ENCODE assay signal across 17 cellular contexts in genomic region chr15:64143276-64143675, GRCh38. TPM values are rescaled to one million over a fixed set of nuclear protein-coding genes. Genes with fewer than 3 reads are reported as not detected.
A peak's percentile ranks its signal among the peaks of the same experiment; 100 is the strongest.
DNase-seq lines count a peak whose midpoint lies in the region; ATAC-seq, FAIRE-seq and TF ChIP-seq lines count a peak whose summit lies in the region.
"Had no signal": no experiment of that assay in that cellular context is flagged by ENCODE, and none has a peak within 500 bp of the region (broad histone marks: within the 10 kb centered on the region; RNA-seq: fewer than 3 reads in every experiment).

No MANE protein-coding gene starts in this region.

- TF ChIP-seq CTCF in HEK293 (tag by site-specific recombination; IDR thresholded peaks at IDR 0.05): no peak
- TF ChIP-seq CTCF in GM10266 (IDR thresholded peaks at IDR 0.05; ENCODE audit: control insufficient read depth, insufficient read depth, low read depth, missing control alignments): no peak
- no peak for TF ChIP-seq CTCF in progenitor cell of endocrine pancreas (IDR thresholded peaks at IDR 0.05; ENCODE audit: unreplicated experiment)

- no peaks in the 10 kb centered on the region; the same call in 1 of the 2 replicates for H3K4me1 ChIP-seq in HEK293 (ENCODE audit: control insufficient read depth, insufficient read depth, low read length)
- H3K4me1 ChIP-seq: HAP-1 had no signal

- H3K4me1 Mint-ChIP-seq in stimulated activated naive B cell treated with anti-CD40 and anti-IgM and Interleukin-4, amounts not matched to agents 10 μg/mL and 1 μg/mL and 100 μg/mL, for 72 hours: peaks cover 22 to 41% of the 10 kb centered on the region in 2 donors
- H3K4me1 Mint-ChIP-seq in progenitor cell of endocrine pancreas (ENCODE audit: low read depth): peaks cover 16% of the 10 kb centered on the region
- H3K4me1 Mint-ChIP-seq: CD8-positive, alpha-beta memory T cell had no signal

- no peak overlapping the region for H3K4me3 Mint-ChIP-seq in stimulated activated naive B cell treated with anti-CD40 and anti-IgM and Interleukin-4, amounts not matched to agents 10 μg/mL and 1 μg/mL and 100 μg/mL, for 72 hours
- no peak overlapping the region for H3K4me3 Mint-ChIP-seq in progenitor cell of endocrine pancreas (ENCODE audit: low read depth)
- H3K4me3 Mint-ChIP-seq: CD8-positive, alpha-beta memory T cell had no signal

- no peak for DNase-seq in GM12892 (ENCODE audit: insufficient read length)
- no peak for DNase-seq in caudate nucleus (lab: John Stamatoyannopoulos, UW)
- DNase-seq in stimulated activated naive B cell treated with anti-CD40 and anti-IgM and Interleukin-4, amounts not matched to agents 10 μg/mL and 1 μg/mL and 100 μg/mL, for 72 hours: no peak
- no peak for DNase-seq in GM10266 (ENCODE audit: extremely low spot score)
- no peak for DNase-seq in progenitor cell of endocrine pancreas (ENCODE audit: low spot score, unreplicated experiment)
- no peak for DNase-seq in NCI-H2081 treated with DMSO at 0.1 percent for 48 hours (lab: John Stamatoyannopoulos, UW)
- DNase-seq: CD8-positive, alpha-beta memory T cell; DND-41; GDM1; KBM-7; NCI-H1092; NCI-H1694 treated with DMSO at 0.1 percent for 48 hours; NCI-H510A; NCI-H82; RPMI8226 had no signal

- no peaks in the 10 kb centered on the region for H3K27me3 Mint-ChIP-seq in stimulated activated naive B cell treated with anti-CD40 and anti-IgM and Interleukin-4, amounts not matched to agents 10 μg/mL and 1 μg/mL and 100 μg/mL, for 72 hours
- no peaks in the 10 kb centered on the region for H3K27me3 Mint-ChIP-seq in progenitor cell of endocrine pancreas

- TF ChIP-seq POLR2A in GM12892 (IDR thresholded peaks at IDR 0.05; ENCODE audit: low read depth, low read length): no peak

- no peak overlapping the region for H3K4me3 ChIP-seq in HEK293 (ENCODE audit: low read depth, low read length)
- H3K4me3 ChIP-seq: HAP-1 had no signal

- CTCF ChIA-PET in HEK293 (lab: Yijun Ruan, JAX): interaction anchor here (2.3 kb wide), 1 partner anchor 10 kb away, joined by 8 read pairs; no protein-coding TSS in a partner anchor

- peak; percentile 21 for FAIRE-seq in GM12892 (lab: Jason Lieb, UNC)

- peaks cover 34 to 41% of the 10 kb centered on the region in 2 donors for H3K36me3 Mint-ChIP-seq in stimulated activated naive B cell treated with anti-CD40 and anti-IgM and Interleukin-4, amounts not matched to agents 10 μg/mL and 1 μg/mL and 100 μg/mL, for 72 hours
- peaks cover 7% of the 10 kb centered on the region for H3K36me3 Mint-ChIP-seq in progenitor cell of endocrine pancreas (ENCODE audit: insufficient read depth)

- ATAC-seq in stimulated activated naive B cell treated with anti-CD40 and anti-IgM and Interleukin-4, amounts not matched to agents 10 μg/mL and 1 μg/mL and 100 μg/mL, for 72 hours (replicated peaks): no peak

- no peaks in the 10 kb centered on the region for H3K9me3 ChIP-seq in HEK293 (ENCODE audit: control insufficient read depth, insufficient read depth, low read depth, low read length)
- H3K9me3 ChIP-seq: HAP-1 had no signal

- POLR2A ChIA-PET in HEK293 (lab: Yijun Ruan, JAX): no interaction called here

- no peak overlapping the region for H3K27ac ChIP-seq in HEK293 (ENCODE audit: extremely low read depth, low read depth, low read length)
- H3K27ac ChIP-seq in caudate nucleus (ENCODE audit: low read depth, low read length): peak overlapping the region; percentile 18

- H3K27ac Mint-ChIP-seq in stimulated activated naive B cell treated with anti-CD40 and anti-IgM and Interleukin-4, amounts not matched to agents 10 μg/mL and 1 μg/mL and 100 μg/mL, for 72 hours: peak overlapping the region; percentile 56
- H3K27ac Mint-ChIP-seq in progenitor cell of endocrine pancreas: no peak overlapping the region

- no peaks in the 10 kb centered on the region for H3K9me3 Mint-ChIP-seq in stimulated activated naive B cell treated with anti-CD40 and anti-IgM and Interleukin-4, amounts not matched to agents 10 μg/mL and 1 μg/mL and 100 μg/mL, for 72 hours
- H3K9me3 Mint-ChIP-seq in progenitor cell of endocrine pancreas (ENCODE audit: low read depth): no peaks in the 10 kb centered on the region
- H3K9me3 Mint-ChIP-seq: CD8-positive, alpha-beta memory T cell had no signal

- H3K36me3 ChIP-seq in HEK293 (ENCODE audit: control insufficient read depth in 2 of 2, insufficient read depth in 1 of 2, low read length in 2 of 2): peaks cover 0 to 24% of the 10 kb centered on the region in 2 experiments; a peak in 1 of 3 replicates

TF ChIP-seq in HEK293, 187 proteins besides CTCF, POLR2A, EP300 and RAD21:
- peak; percentile 27; the same call in 1 of the 2 replicates for TF ChIP-seq SCRT2 (tag by site-specific recombination; IDR thresholded peaks at IDR 0.05)
- TF ChIP-seq ZNF473 (tag by site-specific recombination; IDR thresholded peaks at IDR 0.05): no peak

RNA-seq across cellular contexts. Expression of gene SNX22, which starts 8.3 kb away (rescaled TPM):
- polyA plus RNA-seq in GM12892 (2012; ENCODE audit: missing spikeins): 16.1 TPM
- total RNA-seq in progenitor cell of endocrine pancreas: 7.3 and 8.1 TPM in 2 replicates

RNA-seq across cellular contexts. Expression of gene PPIB, which starts 19.5 kb away (rescaled TPM):
- 312 TPM for polyA plus RNA-seq in GM12892 (2012; ENCODE audit: missing spikeins)
- total RNA-seq in progenitor cell of endocrine pancreas: 491 and 499 TPM in 2 replicates

RNA-seq across cellular contexts. Expression of gene SNX1, which starts 47.5 kb away (rescaled TPM):
- 70.6 TPM for polyA plus RNA-seq in GM12892 (2012; ENCODE audit: missing spikeins)
- total RNA-seq in progenitor cell of endocrine pancreas: 91.4 and 95.9 TPM in 2 replicates

RNA-seq across cellular contexts. Expression of gene CIAO2A, which starts 49.6 kb away (rescaled TPM):
- 151 TPM for polyA plus RNA-seq in GM12892 (2012; ENCODE audit: missing spikeins)
- 52.6 and 54.4 TPM in 2 replicates for total RNA-seq in progenitor cell of endocrine pancreas
